Comparison of ENCODE assay signal across 8 cellular contexts in the genomic region with DNA sequence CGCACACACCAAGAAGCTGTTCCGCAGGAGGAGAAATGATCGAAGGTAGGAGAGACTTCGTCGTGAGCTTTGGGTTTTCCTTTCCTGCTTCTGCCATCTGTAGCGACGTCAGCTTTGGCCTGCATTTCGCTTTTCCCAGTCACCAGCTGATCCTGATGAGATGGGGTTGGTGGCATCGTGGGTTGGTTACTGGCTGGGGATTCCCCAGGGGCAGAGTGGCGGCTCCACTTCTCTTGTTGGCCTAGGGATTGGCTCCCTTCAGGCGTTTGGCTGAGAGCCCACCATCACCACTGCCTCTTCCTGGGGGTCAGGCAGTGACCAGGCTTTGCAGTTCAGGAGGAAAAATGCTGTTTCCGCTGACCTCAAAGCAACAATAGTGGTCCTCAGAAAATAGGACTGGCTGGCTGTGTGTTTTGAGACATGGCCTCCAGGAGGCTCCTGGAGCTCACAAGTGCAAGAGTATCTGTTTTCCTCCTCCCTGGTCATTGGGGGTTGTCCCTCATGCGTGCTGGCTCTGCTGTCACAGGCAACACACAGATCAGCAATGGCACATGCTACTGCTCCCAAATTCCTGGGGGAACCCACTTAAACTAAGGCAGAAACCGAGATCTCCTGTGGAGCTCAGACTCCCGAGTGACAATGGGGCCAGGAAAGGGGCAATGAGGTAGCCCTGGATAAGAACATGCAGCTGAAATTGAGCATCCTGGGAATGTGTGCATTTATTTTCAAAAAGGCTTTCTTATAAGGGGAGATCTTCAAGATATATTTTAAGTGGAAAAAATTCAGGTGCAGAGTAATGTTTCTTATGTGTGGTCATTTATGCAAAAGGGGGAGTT.
A peak's percentile ranks its signal among the peaks of the same experiment; 100 is the strongest.
DNase-seq lines count a peak whose midpoint lies in the region; ATAC-seq and TF ChIP-seq lines count a peak whose summit lies in the region.

No MANE protein-coding gene starts in this region.

- peak; percentile 67 for DNase-seq in GM13977 (ENCODE audit: low spot score)
- peak; percentile 54 for DNase-seq in ecto neural progenitor cell (ENCODE audit: low spot score)
- peak; percentile 51 for DNase-seq in medulla oblongata (ENCODE audit: extremely low spot score)
- no peak for DNase-seq in middle frontal gyrus (ENCODE audit: extremely low spot score, low spot score)
- DNase-seq in activated CD8-positive, alpha-beta memory T cell treated with anti-CD3 and anti-CD28 coated beads for 24 hours, result no peak

- H3K79me2 ChIP-seq in OCI-LY3 (ENCODE audit: low read length), result no peaks in the 10 kb centered on the region

- H3K4me1 ChIP-seq in BLaER1, result peaks cover 25% of the 10 kb centered on the region
- peaks cover 23% of the 10 kb centered on the region for H3K4me1 ChIP-seq in OCI-LY3 (ENCODE audit: low read length)

- no peak overlapping the region for H3K4me3 ChIP-seq in BLaER1
- no peak overlapping the region for H3K4me3 ChIP-seq in OCI-LY3 (ENCODE audit: low read length)

- no peak overlapping the region for H3K27ac ChIP-seq in BLaER1
- H3K27ac ChIP-seq in OCI-LY3 (ENCODE audit: low read length), result no peak overlapping the region

- in situ Hi-C loops in GM13977 (cut with MboI; ENCODE audit: low pct_unique_long_range_greater_than_20kb, low sequenced_read_pairs, unreplicated experiment), result no loop called here

- H3K9ac ChIP-seq in BLaER1, result no peak overlapping the region
- H3K9ac ChIP-seq in OCI-LY3 (ENCODE audit: low read length), result no peak overlapping the region

- ATAC-seq in GM18519 (IDR thresholded peaks at IDR 0.05; ENCODE audit: low FRiP score, unreplicated experiment), result no peak

- H3K27me3 ChIP-seq in BLaER1, result no peaks in the 10 kb centered on the region
- no peaks in the 10 kb centered on the region; the same call in 1 of the 2 replicates for H3K27me3 ChIP-seq in OCI-LY3 (ENCODE audit: low read depth, low read length)

- H3K36me3 ChIP-seq in BLaER1, result peaks cover 18% of the 10 kb centered on the region; the same call in 1 of the 2 replicates
- peaks cover 6% of the 10 kb centered on the region for H3K36me3 ChIP-seq in OCI-LY3 (replicated peaks; ENCODE audit: low read depth, low read length)

- H2AFZ ChIP-seq in OCI-LY3 (ENCODE audit: low read depth, low read length), result no peak overlapping the region

- peak; percentile 61 for TF ChIP-seq CTCF in GM13977 (IDR thresholded peaks at IDR 0.05; ENCODE audit: extremely low read depth, insufficient read depth, missing control alignments)
- TF ChIP-seq CTCF in OCI-LY3 (IDR thresholded peaks at IDR 0.05; ENCODE audit: low read depth, low read length), result peak; percentile 94

- H3K4me2 ChIP-seq in BLaER1 (peak overlapping the region; percentile 26), OCI-LY3 (ENCODE audit: low read length) (peak overlapping the region; percentile 18; the same call in 1 of the 2 replicates)

- peaks cover 4% of the 10 kb centered on the region; the same call in 1 of the 2 replicates for H4K20me1 ChIP-seq in BLaER1
- peaks cover 24% of the 10 kb centered on the region for H4K20me1 ChIP-seq in OCI-LY3 (ENCODE audit: insufficient read depth, low read length)

- H3K9me3 ChIP-seq in BLaER1 (no peaks in the 10 kb centered on the region), OCI-LY3 (ENCODE audit: insufficient read depth, low read length) (no peaks in the 10 kb centered on the region)

Comparison
In these comparisons a context has a peak if more than half of its experiments do, and no peak if none do; other contexts are left out.
1. DNase-seq: peak in GM13977 (single experiment), ecto neural progenitor cell (single experiment) and medulla oblongata (single experiment); none in middle frontal gyrus (single experiment) and activated CD8-positive, alpha-beta memory T cell treated with anti-CD3 and anti-CD28 coated beads for 24 hours (single experiment).